1 cellular context compared by ENCODE assay signal in genomic region chr1:107141491-107142369, GRCh38.
TF ChIP-seq lines count a peak whose summit lies in the region.

No MANE protein-coding gene starts in this region.

TF ChIP-seq in GM23338, 12 proteins besides CTCF, POLR2A, EP300 and RAD21 (continued from another document):
- TF ChIP-seq, protein P1, sequence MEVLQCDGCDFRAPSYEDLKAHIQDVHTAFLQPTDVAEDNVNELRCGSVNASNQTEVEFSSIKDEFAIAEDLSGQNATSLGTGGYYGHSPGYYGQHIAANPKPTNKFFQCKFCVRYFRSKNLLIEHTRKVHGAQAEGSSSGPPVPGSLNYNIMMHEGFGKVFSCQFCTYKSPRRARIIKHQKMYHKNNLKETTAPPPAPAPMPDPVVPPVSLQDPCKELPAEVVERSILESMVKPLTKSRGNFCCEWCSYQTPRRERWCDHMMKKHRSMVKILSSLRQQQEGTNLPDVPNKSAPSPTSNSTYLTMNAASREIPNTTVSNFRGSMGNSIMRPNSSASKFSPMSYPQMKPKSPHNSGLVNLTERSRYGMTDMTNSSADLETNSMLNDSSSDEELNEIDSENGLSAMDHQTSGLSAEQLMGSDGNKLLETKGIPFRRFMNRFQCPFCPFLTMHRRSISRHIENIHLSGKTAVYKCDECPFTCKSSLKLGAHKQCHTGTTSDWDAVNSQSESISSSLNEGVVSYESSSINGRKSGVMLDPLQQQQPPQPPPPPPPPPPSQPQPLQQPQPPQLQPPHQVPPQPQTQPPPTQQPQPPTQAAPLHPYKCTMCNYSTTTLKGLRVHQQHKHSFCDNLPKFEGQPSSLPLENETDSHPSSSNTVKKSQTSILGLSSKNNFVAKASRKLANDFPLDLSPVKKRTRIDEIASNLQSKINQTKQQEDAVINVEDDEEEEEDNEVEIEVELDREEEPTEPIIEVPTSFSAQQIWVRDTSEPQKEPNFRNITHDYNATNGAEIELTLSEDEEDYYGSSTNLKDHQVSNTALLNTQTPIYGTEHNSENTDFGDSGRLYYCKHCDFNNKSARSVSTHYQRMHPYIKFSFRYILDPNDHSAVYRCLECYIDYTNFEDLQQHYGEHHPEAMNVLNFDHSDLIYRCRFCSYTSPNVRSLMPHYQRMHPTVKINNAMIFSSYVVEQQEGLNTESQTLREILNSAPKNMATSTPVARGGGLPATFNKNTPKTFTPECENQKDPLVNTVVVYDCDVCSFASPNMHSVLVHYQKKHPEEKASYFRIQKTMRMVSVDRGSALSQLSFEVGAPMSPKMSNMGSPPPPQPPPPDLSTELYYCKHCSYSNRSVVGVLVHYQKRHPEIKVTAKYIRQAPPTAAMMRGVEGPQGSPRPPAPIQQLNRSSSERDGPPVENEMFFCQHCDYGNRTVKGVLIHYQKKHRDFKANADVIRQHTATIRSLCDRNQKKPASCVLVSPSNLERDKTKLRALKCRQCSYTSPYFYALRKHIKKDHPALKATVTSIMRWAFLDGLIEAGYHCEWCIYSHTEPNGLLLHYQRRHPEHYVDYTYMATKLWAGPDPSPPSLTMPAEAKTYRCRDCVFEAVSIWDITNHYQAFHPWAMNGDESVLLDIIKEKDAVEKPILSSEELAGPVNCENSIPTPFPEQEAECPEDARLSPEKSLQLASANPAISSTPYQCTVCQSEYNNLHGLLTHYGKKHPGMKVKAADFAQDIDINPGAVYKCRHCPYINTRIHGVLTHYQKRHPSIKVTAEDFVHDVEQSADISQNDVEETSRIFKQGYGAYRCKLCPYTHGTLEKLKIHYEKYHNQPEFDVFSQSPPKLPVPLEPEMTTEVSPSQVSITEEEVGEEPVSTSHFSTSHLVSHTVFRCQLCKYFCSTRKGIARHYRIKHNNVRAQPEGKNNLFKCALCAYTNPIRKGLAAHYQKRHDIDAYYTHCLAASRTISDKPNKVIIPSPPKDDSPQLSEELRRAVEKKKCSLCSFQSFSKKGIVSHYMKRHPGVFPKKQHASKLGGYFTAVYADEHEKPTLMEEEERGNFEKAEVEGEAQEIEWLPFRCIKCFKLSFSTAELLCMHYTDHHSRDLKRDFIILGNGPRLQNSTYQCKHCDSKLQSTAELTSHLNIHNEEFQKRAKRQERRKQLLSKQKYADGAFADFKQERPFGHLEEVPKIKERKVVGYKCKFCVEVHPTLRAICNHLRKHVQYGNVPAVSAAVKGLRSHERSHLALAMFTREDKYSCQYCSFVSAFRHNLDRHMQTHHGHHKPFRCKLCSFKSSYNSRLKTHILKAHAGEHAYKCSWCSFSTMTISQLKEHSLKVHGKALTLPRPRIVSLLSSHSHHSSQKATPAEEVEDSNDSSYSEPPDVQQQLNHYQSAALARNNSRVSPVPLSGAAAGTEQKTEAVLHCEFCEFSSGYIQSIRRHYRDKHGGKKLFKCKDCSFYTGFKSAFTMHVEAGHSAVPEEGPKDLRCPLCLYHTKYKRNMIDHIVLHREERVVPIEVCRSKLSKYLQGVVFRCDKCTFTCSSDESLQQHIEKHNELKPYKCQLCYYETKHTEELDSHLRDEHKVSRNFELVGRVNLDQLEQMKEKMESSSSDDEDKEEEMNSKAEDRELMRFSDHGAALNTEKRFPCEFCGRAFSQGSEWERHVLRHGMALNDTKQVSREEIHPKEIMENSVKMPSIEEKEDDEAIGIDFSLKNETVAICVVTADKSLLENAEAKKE (CRISPR knock-in tag; IDR thresholded peaks at IDR 0.05), result no peak
